1 cellular context compared by ENCODE assay signal in genomic region chr5:34656001-34656699, GRCh38.
TF ChIP-seq lines count a peak whose summit lies in the region.

TSS of gene RAI14 (plus strand) at chr5:34656328. CDS start at chr5:34686920, 30,592 bp downstream.

TF ChIP-seq in K562, 482 proteins besides CTCF, POLR2A, EP300 and RAD21 (continued from another document and continues in another):
- TF ChIP-seq ZNF592 (IDR thresholded peaks at IDR 0.05) (peak; percentile 76; the same call in 1 of the 2 replicates), OTX1 (CRISPR knock-in tag; IDR thresholded peaks at IDR 0.05) (no peak), CCNT2 (IDR thresholded peaks at IDR 0.05; ENCODE audit: borderline replicate concordance, extremely low read depth, insufficient read length, low read depth, low read length) (peak; percentile 94), POLR2AphosphoS5 (IDR thresholded peaks at IDR 0.05; ENCODE audit: control insufficient read depth, insufficient read depth, low read depth, low read length) (0 out of 2 replicates have a peak, but pooled peaks have one; percentile 33), TGIF2 (CRISPR knock-in tag; IDR thresholded peaks at IDR 0.05) (no peak), RBM14 (IDR thresholded peaks at IDR 0.05; ENCODE audit: borderline replicate concordance, insufficient read depth, low read depth, low read length) (0 out of 2 replicates have a peak, but pooled peaks have one; percentile 10), MYC (IDR thresholded peaks at IDR 0.05; ENCODE audit: low read depth, low read length) (peak; percentile 91), MYC (CRISPR knock-in tag; IDR thresholded peaks at IDR 0.05; ENCODE audit: borderline replicate concordance, low read depth) (no peak), PHF8 (IDR thresholded peaks at IDR 0.05; ENCODE audit: borderline replicate concordance, low read length) (peak; percentile 71; the same call in 1 of the 2 replicates), GABPA (tag; conservative IDR thresholded peaks at IDR 0.05; ENCODE audit: low read depth) (peak; percentile 88), RUNX1 (IDR thresholded peaks at IDR 0.05; ENCODE audit: low read depth) (no peak), GATAD2B (IDR thresholded peaks at IDR 0.05; ENCODE audit: borderline replicate concordance) (peak; percentile 97), ZNF12 (CRISPR knock-in tag; IDR thresholded peaks at IDR 0.05) (peak; percentile 43; the same call in 1 of the 2 replicates), NR4A1 (CRISPR knock-in tag; IDR thresholded peaks at IDR 0.05) (0 out of 2 replicates have a peak, but pooled peaks have one; percentile 49), NR4A1 (tag; IDR thresholded peaks at IDR 0.05) (0 out of 2 replicates have a peak, but pooled peaks have one; percentile 44), MAX (CRISPR knock-in tag; IDR thresholded peaks at IDR 0.05) (peak; percentile 51), SIN3B (IDR thresholded peaks at IDR 0.05; ENCODE audit: low read depth) (0 out of 2 replicates have a peak, but pooled peaks have one; percentile 49), ZNF24 (IDR thresholded peaks at IDR 0.05) (peak; percentile 34; the same call in 1 of the 2 replicates), RBM15 (IDR thresholded peaks at IDR 0.05; ENCODE audit: insufficient read depth, low read length) (no peak), DMBX1 (CRISPR knock-in tag; IDR thresholded peaks at IDR 0.05; ENCODE audit: borderline replicate concordance) (0 out of 2 replicates have a peak, but pooled peaks have one; percentile 10), ZBTB7A (IDR thresholded peaks at IDR 0.05; ENCODE audit: borderline replicate concordance, control insufficient read depth, low read depth, low read length) (peak; percentile 91), FOXA1 (IDR thresholded peaks at IDR 0.05; ENCODE audit: borderline replicate concordance) (no peak), ELF1 (tag; IDR thresholded peaks at IDR 0.05) (peak; percentile 64; the same call in 1 of the 2 replicates), POLR2G (IDR thresholded peaks at IDR 0.05; ENCODE audit: low read depth, low read length) (peak; percentile 93), NR1H2 (CRISPR knock-in tag; IDR thresholded peaks at IDR 0.05) (peak; percentile 77; the same call in 1 of the 2 replicates), MYNN (IDR thresholded peaks at IDR 0.05) (no peak), MYNN (CRISPR knock-in tag; IDR thresholded peaks at IDR 0.05) (no peak), HMGN3 (IDR thresholded peaks at IDR 0.05; ENCODE audit: borderline replicate concordance, extremely low read depth, insufficient read length, low read depth, low read length) (peak; percentile 62), BRD4 (IDR thresholded peaks at IDR 0.05) (0 out of 2 replicates have a peak, but pooled peaks have one; percentile 50), VEZF1 (CRISPR knock-in tag; IDR thresholded peaks at IDR 0.05) (peak; percentile 92), ZNF384 (IDR thresholded peaks at IDR 0.05; ENCODE audit: low read depth, low read length) (peak; percentile 11; the same call in 1 of the 2 replicates), SIN3A (IDR thresholded peaks at IDR 0.05; ENCODE audit: borderline replicate concordance in 2 of 2, control insufficient read depth in 1 of 2, low read depth in 2 of 2, low read length in 2 of 2) (peak; percentile 46 to 71; a peak in 2 of 4 replicates), CTBP1 (IDR thresholded peaks at IDR 0.05; ENCODE audit: borderline replicate concordance) (peak; percentile 89), EP400 (IDR thresholded peaks at IDR 0.05) (peak; percentile 55; the same call in 1 of the 2 replicates), SLC30A9 (CRISPR knock-in tag; IDR thresholded peaks at IDR 0.05) (no peak), E2F6 (IDR thresholded peaks at IDR 0.05; ENCODE audit: borderline replicate concordance in 1 of 2, extremely low read depth in 1 of 2, insufficient read depth in 1 of 2, insufficient read length in 1 of 2, low read depth in 1 of 2, low read length in 1 of 2, poor library complexity in 1 of 2, severe bottlenecking in 1 of 2) (peak; percentile 86 to 96), GMEB1 (CRISPR knock-in tag; IDR thresholded peaks at IDR 0.05) (peak; percentile 22; the same call in 1 of the 2 replicates), ATF7 (IDR thresholded peaks at IDR 0.05) (peak; percentile 51; the same call in 1 of the 2 replicates), ETS1 (conservative IDR thresholded peaks at IDR 0.05; ENCODE audit: control insufficient read depth, low read depth, low read length) (peak; percentile 75; the same call in 1 of the 2 replicates)
- TF ChIP-seq, protein P1, sequence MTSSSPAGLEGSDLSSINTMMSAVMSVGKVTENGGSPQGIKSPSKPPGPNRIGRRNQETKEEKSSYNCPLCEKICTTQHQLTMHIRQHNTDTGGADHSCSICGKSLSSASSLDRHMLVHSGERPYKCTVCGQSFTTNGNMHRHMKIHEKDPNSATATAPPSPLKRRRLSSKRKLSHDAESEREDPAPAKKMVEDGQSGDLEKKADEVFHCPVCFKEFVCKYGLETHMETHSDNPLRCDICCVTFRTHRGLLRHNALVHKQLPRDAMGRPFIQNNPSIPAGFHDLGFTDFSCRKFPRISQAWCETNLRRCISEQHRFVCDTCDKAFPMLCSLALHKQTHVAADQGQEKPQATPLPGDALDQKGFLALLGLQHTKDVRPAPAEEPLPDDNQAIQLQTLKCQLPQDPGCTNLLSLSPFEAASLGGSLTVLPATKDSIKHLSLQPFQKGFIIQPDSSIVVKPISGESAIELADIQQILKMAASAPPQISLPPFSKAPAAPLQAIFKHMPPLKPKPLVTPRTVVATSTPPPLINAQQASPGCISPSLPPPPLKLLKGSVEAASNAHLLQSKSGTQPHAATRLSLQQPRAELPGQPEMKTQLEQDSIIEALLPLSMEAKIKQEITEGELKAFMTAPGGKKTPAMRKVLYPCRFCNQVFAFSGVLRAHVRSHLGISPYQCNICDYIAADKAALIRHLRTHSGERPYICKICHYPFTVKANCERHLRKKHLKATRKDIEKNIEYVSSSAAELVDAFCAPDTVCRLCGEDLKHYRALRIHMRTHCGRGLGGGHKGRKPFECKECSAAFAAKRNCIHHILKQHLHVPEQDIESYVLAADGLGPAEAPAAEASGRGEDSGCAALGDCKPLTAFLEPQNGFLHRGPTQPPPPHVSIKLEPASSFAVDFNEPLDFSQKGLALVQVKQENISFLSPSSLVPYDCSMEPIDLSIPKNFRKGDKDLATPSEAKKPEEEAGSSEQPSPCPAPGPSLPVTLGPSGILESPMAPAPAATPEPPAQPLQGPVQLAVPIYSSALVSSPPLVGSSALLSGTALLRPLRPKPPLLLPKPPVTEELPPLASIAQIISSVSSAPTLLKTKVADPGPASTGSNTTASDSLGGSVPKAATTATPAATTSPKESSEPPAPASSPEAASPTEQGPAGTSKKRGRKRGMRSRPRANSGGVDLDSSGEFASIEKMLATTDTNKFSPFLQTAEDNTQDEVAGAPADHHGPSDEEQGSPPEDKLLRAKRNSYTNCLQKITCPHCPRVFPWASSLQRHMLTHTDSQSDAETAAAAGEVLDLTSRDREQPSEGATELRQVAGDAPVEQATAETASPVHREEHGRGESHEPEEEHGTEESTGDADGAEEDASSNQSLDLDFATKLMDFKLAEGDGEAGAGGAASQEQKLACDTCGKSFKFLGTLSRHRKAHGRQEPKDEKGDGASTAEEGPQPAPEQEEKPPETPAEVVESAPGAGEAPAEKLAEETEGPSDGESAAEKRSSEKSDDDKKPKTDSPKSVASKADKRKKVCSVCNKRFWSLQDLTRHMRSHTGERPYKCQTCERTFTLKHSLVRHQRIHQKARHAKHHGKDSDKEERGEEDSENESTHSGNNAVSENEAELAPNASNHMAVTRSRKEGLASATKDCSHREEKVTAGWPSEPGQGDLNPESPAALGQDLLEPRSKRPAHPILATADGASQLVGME (CRISPR knock-in tag; IDR thresholded peaks at IDR 0.05): 0 out of 2 replicates have a peak, but pooled peaks have one; percentile 22
- TF ChIP-seq, protein P2, sequence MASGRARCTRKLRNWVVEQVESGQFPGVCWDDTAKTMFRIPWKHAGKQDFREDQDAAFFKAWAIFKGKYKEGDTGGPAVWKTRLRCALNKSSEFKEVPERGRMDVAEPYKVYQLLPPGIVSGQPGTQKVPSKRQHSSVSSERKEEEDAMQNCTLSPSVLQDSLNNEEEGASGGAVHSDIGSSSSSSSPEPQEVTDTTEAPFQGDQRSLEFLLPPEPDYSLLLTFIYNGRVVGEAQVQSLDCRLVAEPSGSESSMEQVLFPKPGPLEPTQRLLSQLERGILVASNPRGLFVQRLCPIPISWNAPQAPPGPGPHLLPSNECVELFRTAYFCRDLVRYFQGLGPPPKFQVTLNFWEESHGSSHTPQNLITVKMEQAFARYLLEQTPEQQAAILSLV (tag; IDR thresholded peaks at IDR 0.05): peak; percentile 30; the same call in 1 of the 2 replicates
- TF ChIP-seq, protein P3, sequence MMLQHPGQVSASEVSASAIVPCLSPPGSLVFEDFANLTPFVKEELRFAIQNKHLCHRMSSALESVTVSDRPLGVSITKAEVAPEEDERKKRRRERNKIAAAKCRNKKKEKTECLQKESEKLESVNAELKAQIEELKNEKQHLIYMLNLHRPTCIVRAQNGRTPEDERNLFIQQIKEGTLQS (IDR thresholded peaks at IDR 0.05): no peak
- TF ChIP-seq, protein P3 (CRISPR knock-in tag; conservative IDR thresholded peaks at IDR 0.05): no peak
